In genomic region chr13:83929147-83929546, GRCh38 we compare ENCODE assay signal across 1 cellular context.
TF ChIP-seq lines count a peak whose summit lies in the region.

No MANE protein-coding gene starts in this region.

TF ChIP-seq in H1, 55 proteins besides CTCF, POLR2A, EP300 and RAD21 (continued from another document):
- TF ChIP-seq NRF1 (IDR thresholded peaks at IDR 0.05; ENCODE audit: low read depth, low read length), result no peak
- TF ChIP-seq USF2 (IDR thresholded peaks at IDR 0.05; ENCODE audit: low read length), result no peak
- TF ChIP-seq TAF1 (IDR thresholded peaks at IDR 0.05; ENCODE audit: low read depth, low read length), result no peak
- TF ChIP-seq CTBP2 (IDR thresholded peaks at IDR 0.05; ENCODE audit: borderline replicate concordance, insufficient read depth, insufficient read length, low read length), result no peak
- no peak for TF ChIP-seq E2F6 (IDR thresholded peaks at IDR 0.05)
- TF ChIP-seq CREB1 (IDR thresholded peaks at IDR 0.05), result no peak
- no peak for TF ChIP-seq TAF7 (optimal IDR thresholded peaks at IDR 0.05; ENCODE audit: borderline replicate concordance, low read depth, low read length)
- no peak for TF ChIP-seq SP2 (IDR thresholded peaks at IDR 0.05; ENCODE audit: low read length)
